ENCODE assay signal across 8 cellular contexts in the genomic region with DNA sequence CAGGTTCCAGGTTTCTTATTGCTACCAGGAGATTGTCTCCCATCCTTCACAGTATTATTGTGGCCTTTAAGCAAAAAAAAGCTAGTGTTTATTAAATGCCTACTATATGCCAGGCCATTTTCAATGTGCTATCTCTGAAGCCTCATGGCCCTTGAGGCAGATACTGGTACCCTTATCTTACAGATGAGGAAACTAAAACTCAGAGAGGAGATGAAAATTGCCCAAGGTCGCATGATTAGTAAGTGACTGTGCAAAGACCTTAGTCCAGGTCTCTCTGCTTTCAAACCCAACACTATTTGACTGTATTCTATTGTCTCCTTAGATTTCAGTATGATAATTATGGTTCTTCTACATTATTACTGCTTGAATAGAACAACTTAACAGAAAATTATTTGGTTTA.
"Had no signal": no experiment of that assay in that cellular context is flagged by ENCODE, and none has a peak within 500 bp of the region (broad histone marks: within the 10 kb centered on the region; RNA-seq: fewer than 3 reads in every experiment).

No MANE protein-coding gene starts in this region.

- FAIRE-seq: HepG2, HTR-8/SVneo, K562 had no signal

- H3K27ac ChIP-seq: HL-60 had no signal

- H3K27ac Mint-ChIP-seq: IgD-negative memory B cell had no signal

- DNase-seq: IMR-90, KBM-7, KG1 had no signal

- ATAC-seq: HepG2, K562 had no signal

- H3K36me3 Mint-ChIP-seq: IgD-negative memory B cell had no signal

- H3K4me3 ChIP-seq: K562 had no signal
